2 cellular contexts compared by ENCODE assay signal in genomic region chr2:120568089-120568974, GRCh38.
TF ChIP-seq lines count a peak whose summit lies in the region.

No MANE protein-coding gene starts in this region.

TF ChIP-seq in HCT116, 20 proteins besides CTCF, POLR2A, EP300 and RAD21 (continued from another document):
- TF ChIP-seq ZBTB33 (IDR thresholded peaks at IDR 0.05; ENCODE audit: extremely low read depth, insufficient replicate concordance, low read length) (no peak), TCF7L2 (IDR thresholded peaks at IDR 0.05; ENCODE audit: borderline replicate concordance, extremely low read depth, insufficient read depth, insufficient read length) (no peak), SP1 (IDR thresholded peaks at IDR 0.05; ENCODE audit: low read depth) (no peak), JUND (IDR thresholded peaks at IDR 0.05) (no peak)

TF ChIP-seq in SK-N-SH treated with all-trans-retinoic acid at 6 μM for 48 hours, 23 proteins besides CTCF, POLR2A, EP300 and RAD21 (continued from another document):
- TF ChIP-seq TSHZ2 (CRISPR knock-in tag; IDR thresholded peaks at IDR 0.05) (no peak), ISL1 (CRISPR knock-in tag; IDR thresholded peaks at IDR 0.05) (no peak), ZC3H10 (CRISPR knock-in tag; IDR thresholded peaks at IDR 0.05) (no peak), CREB5 (CRISPR knock-in tag; IDR thresholded peaks at IDR 0.05; ENCODE audit: low read depth) (no peak), PPARA (CRISPR knock-in tag; IDR thresholded peaks at IDR 0.05; ENCODE audit: borderline replicate concordance) (no peak), RARB (CRISPR knock-in tag; IDR thresholded peaks at IDR 0.05) (no peak), TCF4 (CRISPR knock-in tag; IDR thresholded peaks at IDR 0.05; ENCODE audit: borderline replicate concordance) (no peak), PATZ1 (CRISPR knock-in tag; IDR thresholded peaks at IDR 0.05; ENCODE audit: borderline replicate concordance) (no peak), ZNF70 (CRISPR knock-in tag; IDR thresholded peaks at IDR 0.05) (no peak)
TF ChIP-seq in SK-N-SH treated with all-trans-retinoic acid at 6 μM for 48 hours: peak in this region for 0.
